8 cellular contexts compared by ENCODE assay signal in the genomic region with DNA sequence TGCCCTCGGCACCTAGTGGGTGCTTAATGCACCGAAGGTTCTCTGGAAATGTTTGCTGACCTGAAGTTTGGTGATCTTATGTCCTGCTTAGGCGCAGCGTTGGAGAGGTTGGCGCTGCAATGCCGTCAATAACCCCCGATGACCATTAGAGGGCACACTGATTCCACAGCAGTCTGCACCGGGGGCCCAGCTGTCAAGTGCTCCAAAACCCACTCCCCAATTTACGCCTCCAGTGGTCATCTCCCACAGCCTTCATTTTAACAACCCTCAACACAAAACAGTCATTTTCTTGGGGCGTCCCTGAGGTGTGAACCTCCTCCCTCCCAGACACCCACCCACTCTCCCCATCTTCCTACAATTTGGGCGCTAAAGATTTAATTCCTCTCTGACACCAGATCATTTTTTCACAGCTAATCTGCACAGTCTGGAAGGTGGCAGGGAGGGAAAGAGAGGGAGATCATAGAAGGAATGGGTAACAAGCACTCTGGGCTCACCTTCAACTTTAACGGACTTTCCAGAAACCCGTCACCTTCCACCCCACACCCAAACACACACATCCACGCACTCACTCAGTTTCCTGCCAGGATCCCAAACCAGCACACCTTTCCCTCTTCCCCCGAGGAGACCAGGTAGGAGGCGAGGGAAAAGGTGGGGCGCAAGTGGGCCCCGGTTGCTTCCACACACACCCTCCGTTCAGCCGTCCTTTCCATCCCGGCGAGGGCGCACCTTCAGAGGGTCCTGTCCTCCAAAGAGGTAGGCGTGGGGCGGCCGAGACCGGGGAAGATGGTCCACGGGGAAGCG. TPM values are rescaled to one million over a fixed set of nuclear protein-coding genes. Genes with fewer than 3 reads are reported as not detected.
A peak's percentile ranks its signal among the peaks of the same experiment; 100 is the strongest.
DNase-seq lines count a peak whose midpoint lies in the region; ATAC-seq and TF ChIP-seq lines count a peak whose summit lies in the region.

No MANE protein-coding gene starts in this region.

- CTCF ChIA-PET in activated CD4-positive, alpha-beta T cell treated with anti-CD3 and anti-CD28 coated beads for 36 hours (lab: Charles Lee), result interaction anchor here (0.6 to 3.3 kb wide), 14 partner anchors 22 to 425 kb away, joined by 3 to 21 read pairs (median 4); a partner anchor contains a TSS

- peak; percentile 78 for TF ChIP-seq CTCF in lung (IDR thresholded peaks at IDR 0.05; ENCODE audit: control extremely low read depth, extremely low read depth)

- peak; percentile 66 for ATAC-seq in activated CD4-positive, alpha-beta T cell treated with anti-CD3 and anti-CD28 coated beads for 36 hours
- ATAC-seq in lung (ENCODE audit: insufficient read depth, low FRiP score), result peak; percentile 54
- no peak for ATAC-seq in GM21717 (IDR thresholded peaks at IDR 0.05; ENCODE audit: unreplicated experiment)

- H3K4me1 ChIP-seq in lung (ENCODE audit: control insufficient read depth in 2 of 2, insufficient read depth in 2 of 2, low read length in 2 of 2), result no peaks in the 10 kb centered on the region

- H3K4me3 ChIP-seq in lung, result peak overlapping the region; percentile 91

- no peak overlapping the region for H3K27ac Mint-ChIP-seq in activated CD4-positive, alpha-beta T cell treated with anti-CD3 and anti-CD28 coated beads for 36 hours

- intact Hi-C loops in activated CD4-positive, alpha-beta T cell treated with anti-CD3 and anti-CD28 coated beads for 36 hours (cut with DNase I, micrococcal nuclease), result loop anchor here (1.0 to 10.0 kb wide), 4 partner anchors 71 to 308 kb away; a partner anchor contains a TSS

- H3K4me3 Mint-ChIP-seq in activated CD4-positive, alpha-beta T cell treated with anti-CD3 and anti-CD28 coated beads for 36 hours, result peak overlapping the region; percentile 64

- H3K4me1 Mint-ChIP-seq in activated CD4-positive, alpha-beta T cell treated with anti-CD3 and anti-CD28 coated beads for 36 hours, result peaks cover 21% of the 10 kb centered on the region

- peak overlapping the region in 1 of 2 donors; percentile 86 for H3K27ac ChIP-seq in lung (ENCODE audit: low read depth in 1 of 2, low read length in 1 of 2)

- no peaks in the 10 kb centered on the region for H3K9me3 ChIP-seq in lung (ENCODE audit: control insufficient read depth in 2 of 2, insufficient read depth in 1 of 2, low read length in 1 of 2)

- H3K9me3 Mint-ChIP-seq in activated CD4-positive, alpha-beta T cell treated with anti-CD3 and anti-CD28 coated beads for 36 hours (ENCODE audit: low read depth), result no peaks in the 10 kb centered on the region

- H3K27me3 ChIP-seq in lung (ENCODE audit: control insufficient read depth, insufficient read depth), result no peaks in the 10 kb centered on the region

- WGBS in lung, 2 donors, result 3 to 5% methylated on average over 29 of the region's 29 CpGs

- H3K36me3 ChIP-seq in lung (ENCODE audit: control insufficient read depth in 2 of 2, insufficient read depth in 2 of 2, low read length in 2 of 2), result peaks cover 0 to 5% of the 10 kb centered on the region in 2 donors

- H3K36me3 Mint-ChIP-seq in activated CD4-positive, alpha-beta T cell treated with anti-CD3 and anti-CD28 coated beads for 36 hours (ENCODE audit: low read depth), result no peaks in the 10 kb centered on the region

- POLR2A ChIA-PET in activated CD4-positive, alpha-beta T cell treated with anti-CD3 and anti-CD28 coated beads for 36 hours (lab: Charles Lee), result no interaction called here

- DNase-seq in NCI-H2107 treated with DMSO at 0.1 percent for 48 hours (lab: John Stamatoyannopoulos, UW; ENCODE audit: unreplicated experiment) (peak; percentile 36), NCI-H2107 (lab: John Stamatoyannopoulos, UW) (no peak), NCI-H1105 treated with DMSO at 0.1 percent for 48 hours (lab: John Stamatoyannopoulos, UW) (peak; percentile 58), lung (ENCODE audit: low spot score) (peak; percentile 53)
- peak; percentile 74 for DNase-seq in activated CD4-positive, alpha-beta T cell treated with anti-CD3 and anti-CD28 coated beads for 36 hours
- DNase-seq in effector CD4-positive, alpha-beta T cell, result peak; percentile 21
- DNase-seq in stimulated activated naive CD4-positive, alpha-beta T cell (lab: John Stamatoyannopoulos, UW), result peak in 5 of 6 experiments; percentile 6 to 54 (median 28)

- H3K27me3 Mint-ChIP-seq in activated CD4-positive, alpha-beta T cell treated with anti-CD3 and anti-CD28 coated beads for 36 hours, result peaks cover 43% of the 10 kb centered on the region

RNA-seq across cellular contexts. Expression of a gene that starts 0.6 kb away (rescaled TPM):
- total RNA-seq in activated CD4-positive, alpha-beta T cell treated with anti-CD3 and anti-CD28 coated beads for 36 hours, result under 1 TPM; 0.04 to 0.11 TPM
- 10 to 100 TPM; 16.7 to 98.9 TPM for total RNA-seq in lung
- polyA plus RNA-seq in lung, result 10 to 100 TPM; 35.9 to 57.7 TPM

RNA-seq across cellular contexts. Expression of a gene that starts 7.1 kb away (rescaled TPM):
- 100 to 1,000 TPM; 325 to 435 TPM for total RNA-seq in activated CD4-positive, alpha-beta T cell treated with anti-CD3 and anti-CD28 coated beads for 36 hours
- 100 to 1,000 TPM; 101 to 121 TPM for total RNA-seq in lung
- 100 to 1,000 TPM in 1 of 2 donors, 10 to 100 TPM in 1; 46.7 to 133 TPM for polyA plus RNA-seq in lung

RNA-seq across cellular contexts. Expression of a gene that starts 19.4 kb away (rescaled TPM):
- total RNA-seq in activated CD4-positive, alpha-beta T cell treated with anti-CD3 and anti-CD28 coated beads for 36 hours, result 10 to 100 TPM; 34.2 to 38.4 TPM
- 10 to 100 TPM; 29.7 to 37.4 TPM for total RNA-seq in lung
- polyA plus RNA-seq in lung, result 10 to 100 TPM; 26.3 to 38.1 TPM

RNA-seq across cellular contexts. Expression of a gene that starts 44.1 kb away (rescaled TPM):
- total RNA-seq in activated CD4-positive, alpha-beta T cell treated with anti-CD3 and anti-CD28 coated beads for 36 hours, result 10 to 100 TPM; 85.1 to 91.4 TPM
- total RNA-seq in lung, result 10 to 100 TPM; 60.5 to 76.6 TPM
- 10 to 100 TPM; 51.2 to 56.3 TPM for polyA plus RNA-seq in lung

RNA-seq across cellular contexts. Expression of a gene that starts 49.7 kb away (rescaled TPM):
- total RNA-seq in activated CD4-positive, alpha-beta T cell treated with anti-CD3 and anti-CD28 coated beads for 36 hours, result not detected
- total RNA-seq in lung, result 1 to 10 TPM in 1 of 2 donors, not detected in 1; 1.8 TPM
- polyA plus RNA-seq in lung, result under 1 TPM; 0.31 to 0.91 TPM

Comparison
In these comparisons a context has a peak if more than half of its experiments do, and no peak if none do; other contexts are left out.
1. RNA of a gene that starts 0.6 kb away (total RNA-seq): 16.7 to 98.9 TPM in lung; 0.04 to 0.11 TPM in activated CD4-positive, alpha-beta T cell treated with anti-CD3 and anti-CD28 coated beads for 36 hours; every median in the first group is over 10 times any median in the second.